In genomic region chr19:17305517-17306284, GRCh38 we compare ENCODE assay signal across 8 cellular contexts. TPM values are rescaled to one million over a fixed set of nuclear protein-coding genes. Genes with fewer than 3 reads are reported as not detected.
DNase-seq lines count a peak whose midpoint lies in the region; ATAC-seq and TF ChIP-seq lines count a peak whose summit lies in the region.

MRPL34 (plus strand) TSS chr19:17305872; CDS start chr19:17305893, 21 bp downstream.

- H3K27ac ChIP-seq in ascending aorta, result peak within 1 kb of the TSS; percentile 81 to 90
- peak within 1 kb of the TSS; percentile 86 for H3K27ac ChIP-seq in right cardiac atrium (ENCODE audit: low read length)
- peak within 1 kb of the TSS in 1 of 2 donors; percentile 68 for H3K27ac ChIP-seq in aorta (ENCODE audit: low read depth in 1 of 2, low read length in 2 of 2)

- WGBS in right cardiac atrium, result under 1% methylated on average over 55 of the region's 55 CpGs
- WGBS in aorta, 2 donors, result 0% methylated on average over 55 of the region's 55 CpGs

- H3K9me3 ChIP-seq in ascending aorta (no peaks in the 10 kb centered on the region), right cardiac atrium (ENCODE audit: control insufficient read depth, low read length) (no peaks in the 10 kb centered on the region), aorta (ENCODE audit: control insufficient read depth, low read length) (no peaks in the 10 kb centered on the region)

- peak; percentile 57 for ATAC-seq in HG02938 (IDR thresholded peaks at IDR 0.05; ENCODE audit: unreplicated experiment)
- ATAC-seq in right cardiac atrium, result peak; percentile 71
- ATAC-seq in aorta (ENCODE audit: low FRiP score), result peak; percentile 80

- H3K4me1 ChIP-seq in ascending aorta (peaks cover 2 to 30% of the 10 kb centered on the region in 2 donors), right cardiac atrium (ENCODE audit: control insufficient read depth, insufficient read depth, low read length) (no peaks in the 10 kb centered on the region), aorta (ENCODE audit: control insufficient read depth in 1 of 2, insufficient read depth in 2 of 2, low read length in 2 of 2) (no peaks in the 10 kb centered on the region)

- intact Hi-C loops in T-helper 2 cell treated with Interferon-gamma antibody and Interleukin-4, amounts not matched to agents 100 ng/mL and 5 ng/mL, for 36 hours (cut with micrococcal nuclease), result loop anchor here (1.0 kb wide), 1 partner anchor 38 kb away; the partner anchor contains the start of gene BABAM1
- intact Hi-C loops in ascending aorta (cut with DNase I) (loop anchor here (1.0 to 2.0 kb wide), 3 partner anchors 13 to 39 kb away; partner anchors contain the start of genes ANO8 and BABAM1), right cardiac atrium (cut with DNase I) (no loop called here), aorta (cut with DNase I) (loop anchor here in 1 of 2 donors (2.0 kb wide), 1 partner anchor 31 kb away; the partner anchor contains the start of gene GTPBP3)

- no peaks in the 10 kb centered on the region for H3K27me3 ChIP-seq in ascending aorta
- H3K27me3 ChIP-seq in right cardiac atrium (ENCODE audit: control insufficient read depth, insufficient read depth), result no peaks in the 10 kb centered on the region
- H3K27me3 ChIP-seq in aorta (ENCODE audit: control insufficient read depth in 1 of 2, insufficient read depth in 2 of 2, low read length in 1 of 2), result no peaks in the 10 kb centered on the region

- DNase-seq in NCI-H187 (lab: John Stamatoyannopoulos, UW) (peak; percentile 87 to 91), ascending aorta (ENCODE audit: low spot score in 2 of 2) (peak; percentile 89 to 97), right cardiac atrium (peak; percentile 94 to 98 (median 97)), putamen (ENCODE audit: low spot score) (peak; percentile 97), aorta (peak; percentile 97 to 98)

- peak; percentile 79 to 91 (median 81) for TF ChIP-seq CTCF in ascending aorta (IDR thresholded peaks at IDR 0.05)

- TF ChIP-seq POLR2A in GM15510 (IDR thresholded peaks at IDR 0.05; ENCODE audit: borderline replicate concordance, extremely low read depth, insufficient read length), result peak; percentile 80

- peak within 1 kb of the TSS; percentile 66 to 72 for H3K4me3 ChIP-seq in ascending aorta
- H3K4me3 ChIP-seq in right cardiac atrium (ENCODE audit: low read length), result peak within 1 kb of the TSS; percentile 44
- peak within 1 kb of the TSS; percentile 20 to 53 for H3K4me3 ChIP-seq in aorta (ENCODE audit: low read length in 2 of 2)

- H3K36me3 ChIP-seq in ascending aorta, result no peaks in the 10 kb centered on the region
- no peaks in the 10 kb centered on the region for H3K36me3 ChIP-seq in aorta (ENCODE audit: control insufficient read depth in 1 of 2, insufficient read depth in 2 of 2, low read length in 1 of 2)

RNA-seq across cellular contexts. Expression of gene MRPL34, which starts in this region (rescaled TPM):
- 76.1 and 77.8 TPM in 2 replicates for total RNA-seq in T-helper 2 cell treated with Interferon-gamma antibody and Interleukin-4, amounts not matched to agents 100 ng/mL and 5 ng/mL, for 36 hours
- 98.9 TPM for total RNA-seq in ascending aorta
- total RNA-seq in right cardiac atrium, result 100 to 1,000 TPM; 131 to 180 (median 164) TPM
- polyA plus RNA-seq in right cardiac atrium, result 321 TPM
- total RNA-seq in aorta, result 10 to 100 TPM; 41.9 to 53.9 TPM
- polyA plus RNA-seq in aorta, result 100 to 1,000 TPM; 134 to 177 TPM

Comparison
In these comparisons a context has a peak if more than half of its experiments do, and no peak if none do; other contexts are left out.
1. intact Hi-C loops: an anchor here in T-helper 2 cell treated with Interferon-gamma antibody and Interleukin-4, amounts not matched to agents 100 ng/mL and 5 ng/mL, for 36 hours (1.0 kb wide) and ascending aorta (1.0 to 2.0 kb wide); none called in right cardiac atrium.